In genomic region chr15:91302588-91303439, GRCh38 we compare ENCODE assay signal across 8 cellular contexts.
DNase-seq lines count a peak whose midpoint lies in the region; ATAC-seq, FAIRE-seq and TF ChIP-seq lines count a peak whose summit lies in the region.

No MANE protein-coding gene starts in this region.

- H3K4me3 ChIP-seq in MG63: no peak overlapping the region
- H3K4me3 ChIP-seq in upper lobe of left lung: no peak overlapping the region

- peaks cover 17% of the 10 kb centered on the region for H3K27me3 ChIP-seq in MG63
- no peaks in the 10 kb centered on the region for H3K27me3 ChIP-seq in upper lobe of left lung

- WGBS in upper lobe of left lung, 2 donors: 21 to 27% methylated on average over 11 of the region's 11 CpGs

- TF ChIP-seq EP300 in upper lobe of left lung (IDR thresholded peaks at IDR 0.05): no peak

- in situ Hi-C loops in GM13976 (cut with MboI; ENCODE audit: low sequenced_read_pairs, unreplicated experiment): loop anchor here (10.0 to 25.0 kb wide), 2 partner anchors 534 to 782 kb away; no protein-coding TSS in a partner anchor

- H3K4me1 ChIP-seq in upper lobe of left lung: peaks cover 3 to 5% (median 4%) of the 10 kb centered on the region in 4 donors

- H3K36me3 ChIP-seq in MG63 (no peaks in the 10 kb centered on the region), upper lobe of left lung (no peaks in the 10 kb centered on the region)

- no peak for TF ChIP-seq POLR2A in upper lobe of left lung (IDR thresholded peaks at IDR 0.05)

- peak; percentile 76 for ATAC-seq in left colon
- ATAC-seq in upper lobe of left lung (ENCODE audit: low FRiP score in 2 of 2): peak; percentile 73 to 91
- ATAC-seq in GM18519 (IDR thresholded peaks at IDR 0.05; ENCODE audit: low FRiP score, unreplicated experiment): no peak

- H3K9me3 Mint-ChIP-seq in chondrocyte (ENCODE audit: low read depth): no peaks in the 10 kb centered on the region

- TF ChIP-seq CTCF in GM13976 (IDR thresholded peaks at IDR 0.05; ENCODE audit: borderline replicate concordance, control extremely low read depth, extremely low read depth, insufficient read depth, missing control alignments) (peak; percentile 45), chondrocyte (IDR thresholded peaks at IDR 0.05) (peak; percentile 89), upper lobe of left lung (IDR thresholded peaks at IDR 0.05) (peak in 5 of 6 experiments; percentile 43 to 79 (median 68))

- H3K4me1 Mint-ChIP-seq in chondrocyte (ENCODE audit: low read depth): no peaks in the 10 kb centered on the region

- H3K9me3 ChIP-seq in MG63 (no peaks in the 10 kb centered on the region), upper lobe of left lung (no peaks in the 10 kb centered on the region)

- H3K27ac Mint-ChIP-seq in chondrocyte (ENCODE audit: unreplicated experiment): no peak overlapping the region

- peaks cover 64% of the 10 kb centered on the region for H3K27me3 Mint-ChIP-seq in chondrocyte (ENCODE audit: low read depth)

- intact Hi-C loops in left colon (cut with DNase I, micrococcal nuclease): loop anchor here in 1 of 2 donors (5.0 to 10.0 kb wide), 3 partner anchors 402 to 779 kb away; no protein-coding TSS in a partner anchor

- no peaks in the 10 kb centered on the region for H3K36me3 Mint-ChIP-seq in chondrocyte (ENCODE audit: low read depth)

- peak; percentile 47 for FAIRE-seq in RCC 7860 (lab: Jason Lieb, UNC)

- H3K4me3 Mint-ChIP-seq in chondrocyte (ENCODE audit: unreplicated experiment): no peak overlapping the region

- H3K27ac ChIP-seq in upper lobe of left lung: no peak overlapping the region

- DNase-seq in C1 segment of cervical spinal cord (lab: John Stamatoyannopoulos, UW) (peak in 8 of 14 donors; percentile 3 to 26 (median 11)), GM13976 (ENCODE audit: low spot score) (peak; percentile 66), MG63 (peak; percentile 27), RCC 7860 (ENCODE audit: low spot score) (peak; percentile 67), chondrocyte (ENCODE audit: low spot score) (no peak), left colon (peak in 1 of 2 donors; percentile 22), upper lobe of left lung (no peak)

Comparison
In these comparisons a context has a peak if more than half of its experiments do, and no peak if none do; other contexts are left out.
1. DNase-seq: peak in C1 segment of cervical spinal cord (8 of 14), GM13976 (single experiment), MG63 (single experiment) and RCC 7860 (single experiment); none in chondrocyte (single experiment) and upper lobe of left lung (0 of 2).
2. Peak in every context shown above with its lines, with median percentiles within 50 percentile points of each other: CTCF ChIP-seq.